17 cellular contexts compared by ENCODE assay signal in the genomic region with DNA sequence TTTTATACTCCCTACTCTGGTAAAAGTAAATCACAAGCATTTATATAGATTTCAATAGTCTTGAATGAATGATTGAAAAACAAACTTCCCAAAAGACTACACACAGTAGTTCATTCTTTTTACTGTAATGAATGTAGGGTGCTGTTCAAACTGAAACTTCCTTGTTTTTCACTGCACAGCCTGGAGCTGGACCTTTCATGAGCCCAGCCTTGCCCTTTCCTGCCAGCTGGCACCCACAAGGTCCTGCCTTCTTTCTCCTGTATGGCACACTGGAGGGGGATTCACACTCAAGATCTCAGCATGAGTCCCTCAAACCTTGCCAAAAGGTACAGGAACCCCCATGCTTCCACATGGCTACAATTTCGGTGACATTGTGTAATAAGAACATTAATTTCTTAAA.
"Had no signal": no experiment of that assay in that cellular context is flagged by ENCODE, and none has a peak within 500 bp of the region (broad histone marks: within the 10 kb centered on the region; RNA-seq: fewer than 3 reads in every experiment).

No MANE protein-coding gene starts in this region.

- ATAC-seq: esophagus mucosa, gastrocnemius medialis, left colon, left ventricle myocardium superior had no signal

- H3K27ac Mint-ChIP-seq: naive B cell, nephron, type B pancreatic cell had no signal

- DNase-seq: effector CD8-positive, alpha-beta T cell; gastrocnemius medialis; heart right ventricle; hypothalamus; islet precursor cell; left colon; left ventricle myocardium superior; mesendoderm; naive B cell; small intestine; stimulated activated CD4-positive, alpha-beta T cell treated with anti-CD3 and anti-CD28 coated beads, Interleukin-2, amount 100 ng/mL, for 48 hours; stimulated activated naive CD4-positive, alpha-beta T cell treated with Interleukin-2 at 50 U/mL for 16 hours had no signal

- H3K27me3 ChIP-seq: gastrocnemius medialis, heart right ventricle had no signal

- H3K4me1 Mint-ChIP-seq: naive B cell had no signal

- H3K9me3 ChIP-seq: gastrocnemius medialis had no signal

- H3K4me3 Mint-ChIP-seq: naive B cell, nephron, type B pancreatic cell had no signal

- H3K27me3 Mint-ChIP-seq: type B pancreatic cell had no signal

- H3K36me3 Mint-ChIP-seq: naive B cell, type B pancreatic cell had no signal

- H3K4me3 ChIP-seq: coronary artery, gastrocnemius medialis, heart right ventricle, lung had no signal

- H3K36me3 ChIP-seq: gastrocnemius medialis had no signal

- H3K9me3 Mint-ChIP-seq: naive B cell, nephron, type B pancreatic cell had no signal

- H3K4me1 ChIP-seq: gastrocnemius medialis had no signal
